In genomic region chr12:120230974-120231315, GRCh38 we compare ENCODE assay signal across 8 cellular contexts. TPM values are rescaled to one million over a fixed set of nuclear protein-coding genes. Genes with fewer than 3 reads are reported as not detected.
A peak's percentile ranks its signal among the peaks of the same experiment; 100 is the strongest.
DNase-seq lines count a peak whose midpoint lies in the region; ATAC-seq and TF ChIP-seq lines count a peak whose summit lies in the region.

No MANE protein-coding gene starts in this region.

- H3K27me3 ChIP-seq in esophagus (ENCODE audit: control insufficient read depth in 1 of 2, insufficient read depth in 2 of 2, low read length in 2 of 2) (no peaks in the 10 kb centered on the region), osteoblast (ENCODE audit: insufficient read depth, low read length) (no peaks in the 10 kb centered on the region)

- H3K4me1 ChIP-seq in esophagus (ENCODE audit: control insufficient read depth in 2 of 2, insufficient read depth in 2 of 2, low read length in 1 of 2): peaks cover 28 to 45% of the 10 kb centered on the region in 2 donors
- H3K4me1 ChIP-seq in osteoblast (ENCODE audit: insufficient read depth, low read length): peaks cover 86% of the 10 kb centered on the region

- peaks cover 85% of the 10 kb centered on the region for H3K79me2 ChIP-seq in osteoblast (ENCODE audit: insufficient read depth, low read length)

- peaks cover 26% of the 10 kb centered on the region for H4K20me1 ChIP-seq in osteoblast (ENCODE audit: insufficient read depth, low read length)

- H2AFZ ChIP-seq in osteoblast (ENCODE audit: low read length): no peak overlapping the region

- TF ChIP-seq CTCF in C4-2B (conservative IDR thresholded peaks at IDR 0.05): no peak
- TF ChIP-seq CTCF in osteoblast (IDR thresholded peaks at IDR 0.05; ENCODE audit: extremely low read depth, low read depth, low read length): no peak

- H3K4me2 ChIP-seq in osteoblast (ENCODE audit: insufficient read depth, low read length): peak overlapping the region; percentile 70

- peak overlapping the region; percentile 6; the same call in 1 of the 2 replicates for H3K4me3 ChIP-seq in SK-N-MC
- H3K4me3 ChIP-seq in esophagus (ENCODE audit: low read depth in 1 of 2, low read length in 2 of 2): no peak overlapping the region
- peak overlapping the region; percentile 43 for H3K4me3 ChIP-seq in osteoblast (ENCODE audit: insufficient read depth, low read length)

- DNase-seq in SK-N-MC (ENCODE audit: low read depth, low spot score) (no peak), osteoblast (ENCODE audit: insufficient read length, low spot score, missing footprints) (peak; percentile 73), NCI-H345 (lab: John Stamatoyannopoulos, UW) (no peak), GF-D8 (lab: John Stamatoyannopoulos, UW) (no peak)

- no peak for ATAC-seq in GM18909 (IDR thresholded peaks at IDR 0.05; ENCODE audit: poor library complexity, unreplicated experiment)
- no peak for ATAC-seq in GM19395 (IDR thresholded peaks at IDR 0.05; ENCODE audit: unreplicated experiment)

- peak overlapping the region; percentile 3 for H3K9ac ChIP-seq in SK-N-MC (ENCODE audit: insufficient read length)

- H3K36me3 ChIP-seq in SK-N-MC (ENCODE audit: insufficient read depth, low read length) (no peaks in the 10 kb centered on the region), esophagus (ENCODE audit: control insufficient read depth in 2 of 2, insufficient read depth in 2 of 2, low read length in 1 of 2) (no peaks in the 10 kb centered on the region), osteoblast (ENCODE audit: insufficient read depth, low read length) (peaks cover 9% of the 10 kb centered on the region)

- H3K9me3 ChIP-seq in SK-N-MC (ENCODE audit: low read depth, low read length) (no peaks in the 10 kb centered on the region), esophagus (ENCODE audit: control insufficient read depth in 2 of 2, insufficient read depth in 1 of 2, low read depth in 1 of 2, low read length in 1 of 2) (no peaks in the 10 kb centered on the region), osteoblast (ENCODE audit: low read depth, low read length) (no peaks in the 10 kb centered on the region)

- H3K27ac ChIP-seq in C4-2B (peak overlapping the region; percentile 78), SK-N-MC (peak overlapping the region; percentile 78), esophagus (ENCODE audit: low read depth in 2 of 2, low read length in 1 of 2) (peak overlapping the region; percentile 61 to 90), osteoblast (ENCODE audit: low read depth, low read length) (peak overlapping the region; percentile 97)

- WGBS in esophagus, 2 donors: 38 to 55% methylated on average over 6 of the region's 6 CpGs

RNA-seq across cellular contexts. Expression of gene RPLP0, which starts 30.0 kb away (rescaled TPM):
- 1,000 to 10,000 TPM; 1,612 to 3,865 TPM for polyA plus RNA-seq in esophagus
- 2,042 and 2,075 TPM in 2 replicates for total RNA-seq in osteoblast

RNA-seq across cellular contexts. Expression of gene PXN, which starts 34.6 kb away (rescaled TPM):
- polyA plus RNA-seq in esophagus: 10 to 100 TPM; 17.3 to 32.1 TPM
- total RNA-seq in osteoblast: 41.6 and 46.3 TPM in 2 replicates

RNA-seq across cellular contexts. Expression of gene GCN1, which starts 36.4 kb away (rescaled TPM):
- polyA plus RNA-seq in esophagus: 10 to 100 TPM; 22.9 to 28.1 TPM
- total RNA-seq in osteoblast: 103 and 143 TPM in 2 replicates

Comparison
In these comparisons a context has a peak if more than half of its experiments do, and no peak if none do; other contexts are left out.
1. H3K4me3 ChIP-seq: peak in SK-N-MC (single experiment) and osteoblast (single experiment); none in esophagus (0 of 2).
2. Peak in every context shown above with its lines, with median percentiles within 50 percentile points of each other: H3K27ac ChIP-seq.